ENCODE assay signal across 8 cellular contexts in genomic region chr12:57173089-57173488, GRCh38. TPM values are rescaled to one million over a fixed set of nuclear protein-coding genes. Genes with fewer than 3 reads are reported as not detected.
DNase-seq lines count a peak whose midpoint lies in the region; ATAC-seq and TF ChIP-seq lines count a peak whose summit lies in the region.

No MANE protein-coding gene starts in this region.

- TF ChIP-seq CTCF in HL-60 (IDR thresholded peaks at IDR 0.05; ENCODE audit: insufficient read depth, low read length) = peak; percentile 42
- peak; percentile 72 for TF ChIP-seq CTCF in type B pancreatic cell (conservative IDR thresholded peaks at IDR 0.05)

- peaks cover 8% of the 10 kb centered on the region for H3K4me1 Mint-ChIP-seq in activated T-cell treated with anti-CD3 and anti-CD28 coated beads, Interleukin-2, amount 50 U/mL, for 72 hours (ENCODE audit: low read depth)
- H3K4me1 Mint-ChIP-seq in type B pancreatic cell (ENCODE audit: unreplicated experiment) = peaks cover 19% of the 10 kb centered on the region

- H3K4me3 Mint-ChIP-seq in activated T-cell treated with anti-CD3 and anti-CD28 coated beads, Interleukin-2, amount 50 U/mL, for 72 hours = no peak overlapping the region
- H3K4me3 Mint-ChIP-seq in type B pancreatic cell = no peak overlapping the region

- H3K27ac Mint-ChIP-seq in activated T-cell treated with anti-CD3 and anti-CD28 coated beads, Interleukin-2, amount 50 U/mL, for 72 hours = no peak overlapping the region
- H3K27ac Mint-ChIP-seq in type B pancreatic cell = peak overlapping the region; percentile 40

- H3K27ac ChIP-seq in HL-60 (replicated peaks) = no peak overlapping the region

- peak; percentile 34 to 60 for ATAC-seq in activated T-cell treated with anti-CD3 and anti-CD28 coated beads, Interleukin-2, amount 50 U/mL, for 72 hours (replicated peaks in 1 of 2)
- ATAC-seq in GM21367 (IDR thresholded peaks at IDR 0.05; ENCODE audit: unreplicated experiment) = no peak

- H3K36me3 Mint-ChIP-seq in activated T-cell treated with anti-CD3 and anti-CD28 coated beads, Interleukin-2, amount 50 U/mL, for 72 hours (ENCODE audit: insufficient read depth in 2 of 2) = no peaks in the 10 kb centered on the region
- H3K36me3 Mint-ChIP-seq in type B pancreatic cell = peaks cover 20% of the 10 kb centered on the region

- peaks cover 3% of the 10 kb centered on the region for H3K27me3 ChIP-seq in HL-60 (ENCODE audit: insufficient read depth, poor library complexity, severe bottlenecking)

- no peaks in the 10 kb centered on the region for H3K27me3 Mint-ChIP-seq in activated T-cell treated with anti-CD3 and anti-CD28 coated beads, Interleukin-2, amount 50 U/mL, for 72 hours (ENCODE audit: low read depth)
- H3K27me3 Mint-ChIP-seq in type B pancreatic cell = no peaks in the 10 kb centered on the region

- no peaks in the 10 kb centered on the region for H3K9me3 Mint-ChIP-seq in activated T-cell treated with anti-CD3 and anti-CD28 coated beads, Interleukin-2, amount 50 U/mL, for 72 hours
- no peaks in the 10 kb centered on the region for H3K9me3 Mint-ChIP-seq in type B pancreatic cell

- peak; percentile 23 for DNase-seq in CD1c-positive myeloid dendritic cell (ENCODE audit: extremely low spot score)
- peak in 1 of 2 experiments; percentile 40 for DNase-seq in HL-60 (ENCODE audit: low read depth in 1 of 2, low spot score in 1 of 2)
- DNase-seq in activated T-cell treated with anti-CD3 and anti-CD28 coated beads, Interleukin-2, amount 50 U/mL, for 72 hours = peak; percentile 28 to 29
- DNase-seq in iPS DF 19.7 (ENCODE audit: low read depth, low spot score) = peak; percentile 7
- DNase-seq in type B pancreatic cell (ENCODE audit: extremely low spot score, unreplicated experiment) = no peak
- DNase-seq in middle frontal gyrus (ENCODE audit: extremely low spot score, low spot score) = no peak
- no peak for DNase-seq in H4 (ENCODE audit: low spot score)

- no peak overlapping the region for H3K4me3 ChIP-seq in HL-60 (replicated peaks; ENCODE audit: insufficient read depth, low read length)

RNA-seq across cellular contexts. Expression of gene LRP1-AS, which starts 25.7 kb away (rescaled TPM):
- total RNA-seq in activated T-cell treated with anti-CD3 and anti-CD28 coated beads, Interleukin-2, amount 50 U/mL, for 72 hours = not detected
- total RNA-seq in type B pancreatic cell (ENCODE audit: low replicate concordance) = not detected in 2 replicates
- total RNA-seq in H4 (2014; rRNA removed; shearing (Covaris generic)) = not detected in 2 replicates

RNA-seq across cellular contexts. Expression of gene NXPH4, which starts 43.5 kb away (rescaled TPM):
- total RNA-seq in activated T-cell treated with anti-CD3 and anti-CD28 coated beads, Interleukin-2, amount 50 U/mL, for 72 hours = 1 to 10 TPM; 1.5 to 2.3 TPM
- 15.1 and 45.5 TPM in 2 replicates for total RNA-seq in type B pancreatic cell (ENCODE audit: low replicate concordance)
- 5.6 and 10.7 TPM in 2 replicates for total RNA-seq in H4 (2014; rRNA removed; shearing (Covaris generic))

RNA-seq across cellular contexts. Expression of gene LRP1, which starts 44.8 kb away (rescaled TPM):
- 1 to 10 TPM; 3.2 to 4.8 TPM for total RNA-seq in activated T-cell treated with anti-CD3 and anti-CD28 coated beads, Interleukin-2, amount 50 U/mL, for 72 hours
- total RNA-seq in type B pancreatic cell (ENCODE audit: low replicate concordance) = 96.4 and 138 TPM in 2 replicates
- 5.8 and 6.5 TPM in 2 replicates for total RNA-seq in H4 (2014; rRNA removed; shearing (Covaris generic))

RNA-seq across cellular contexts. Expression of gene SHMT2, which starts 56.4 kb away (rescaled TPM):
- 100 to 1,000 TPM; 507 to 550 TPM for total RNA-seq in activated T-cell treated with anti-CD3 and anti-CD28 coated beads, Interleukin-2, amount 50 U/mL, for 72 hours
- total RNA-seq in type B pancreatic cell (ENCODE audit: low replicate concordance) = 108 and 131 TPM in 2 replicates
- 250 and 269 TPM in 2 replicates for total RNA-seq in H4 (2014; rRNA removed; shearing (Covaris generic))

Comparison
In these comparisons a context has a peak if more than half of its experiments do, and no peak if none do; other contexts are left out.
1. DNase-seq: peak in CD1c-positive myeloid dendritic cell (single experiment), activated T-cell treated with anti-CD3 and anti-CD28 coated beads, Interleukin-2, amount 50 U/mL, for 72 hours (2 of 2) and iPS DF 19.7 (single experiment); none in type B pancreatic cell (single experiment), middle frontal gyrus (single experiment) and H4 (single experiment).
2. RNA of gene LRP1, which starts 44.8 kb away (total RNA-seq): 96.4 to 138 TPM in type B pancreatic cell; 5.8 to 6.5 TPM in H4 and 3.2 to 4.8 TPM in activated T-cell treated with anti-CD3 and anti-CD28 coated beads, Interleukin-2, amount 50 U/mL, for 72 hours; every median in the first group is over 10 times any median in the second.